18 cellular contexts compared by ENCODE assay signal in genomic region chr12:57602544-57602943, GRCh38.
"Had no signal": no experiment of that assay in that cellular context is flagged by ENCODE, and none has a peak within 500 bp of the region (broad histone marks: within the 10 kb centered on the region; RNA-seq: fewer than 3 reads in every experiment).

No MANE protein-coding gene starts in this region.

- H3K9me3 Mint-ChIP-seq: activated CD8-positive, alpha-beta T cell treated with anti-CD3 and anti-CD28 coated beads for 36 hours; naive B cell; stimulated activated memory B cell treated with anti-CD40 and anti-IgM and Interleukin-4, amounts not matched to agents 10 μg/mL and 1 μg/mL and 100 μg/mL, for 72 hours; type B pancreatic cell had no signal

- H3K27me3 Mint-ChIP-seq: activated CD4-positive, alpha-beta T cell treated with anti-CD3 and anti-CD28 coated beads for 36 hours; activated CD8-positive, alpha-beta T cell treated with anti-CD3 and anti-CD28 coated beads for 36 hours; type B pancreatic cell had no signal

- ATAC-seq: activated CD4-positive, alpha-beta T cell treated with anti-CD3 and anti-CD28 coated beads for 36 hours; activated CD8-positive, alpha-beta T cell treated with anti-CD3 and anti-CD28 coated beads for 36 hours; foreskin keratinocyte; lower lobe of right lung; right cardiac atrium; stimulated activated memory B cell treated with anti-CD40 and anti-IgM and Interleukin-4, amounts not matched to agents 10 μg/mL and 1 μg/mL and 100 μg/mL, for 72 hours had no signal

- H3K27me3 ChIP-seq: foreskin keratinocyte had no signal

- DNase-seq: activated CD4-positive, alpha-beta T cell treated with anti-CD3 and anti-CD28 coated beads for 36 hours; activated CD8-positive, alpha-beta memory T cell treated with anti-CD3 and anti-CD28 coated beads, Interleukin-2, amount 50 U/mL, for 4 hours; activated CD8-positive, alpha-beta T cell treated with anti-CD3 and anti-CD28 coated beads for 36 hours; activated naive CD4-positive, alpha-beta T cell treated with Interleukin-2 at 50 U/mL for 16 hours; cerebellar nuclear complex; foreskin keratinocyte; lower lobe of right lung; midbrain; naive B cell; occipital lobe; right cardiac atrium; substantia nigra; SW 1271; T-helper 9 cell had no signal

- H3K4me2 ChIP-seq: smooth muscle cell had no signal

- H3K9me3 ChIP-seq: lower lobe of right lung had no signal

- H3K27ac Mint-ChIP-seq: activated CD4-positive, alpha-beta T cell treated with anti-CD3 and anti-CD28 coated beads for 36 hours; activated CD8-positive, alpha-beta T cell treated with anti-CD3 and anti-CD28 coated beads for 36 hours; progenitor cell of endocrine pancreas; stimulated activated memory B cell treated with anti-CD40 and anti-IgM and Interleukin-4, amounts not matched to agents 10 μg/mL and 1 μg/mL and 100 μg/mL, for 72 hours; type B pancreatic cell had no signal

- H3K4me3 Mint-ChIP-seq: activated CD4-positive, alpha-beta T cell treated with anti-CD3 and anti-CD28 coated beads for 36 hours; activated CD8-positive, alpha-beta T cell treated with anti-CD3 and anti-CD28 coated beads for 36 hours; stimulated activated memory B cell treated with anti-CD40 and anti-IgM and Interleukin-4, amounts not matched to agents 10 μg/mL and 1 μg/mL and 100 μg/mL, for 72 hours; type B pancreatic cell had no signal

- H3K4me3 ChIP-seq: lower lobe of right lung, smooth muscle cell had no signal

- H3K27ac ChIP-seq: foreskin keratinocyte had no signal
